ENCODE assay signal across 1 cellular context in the genomic region with DNA sequence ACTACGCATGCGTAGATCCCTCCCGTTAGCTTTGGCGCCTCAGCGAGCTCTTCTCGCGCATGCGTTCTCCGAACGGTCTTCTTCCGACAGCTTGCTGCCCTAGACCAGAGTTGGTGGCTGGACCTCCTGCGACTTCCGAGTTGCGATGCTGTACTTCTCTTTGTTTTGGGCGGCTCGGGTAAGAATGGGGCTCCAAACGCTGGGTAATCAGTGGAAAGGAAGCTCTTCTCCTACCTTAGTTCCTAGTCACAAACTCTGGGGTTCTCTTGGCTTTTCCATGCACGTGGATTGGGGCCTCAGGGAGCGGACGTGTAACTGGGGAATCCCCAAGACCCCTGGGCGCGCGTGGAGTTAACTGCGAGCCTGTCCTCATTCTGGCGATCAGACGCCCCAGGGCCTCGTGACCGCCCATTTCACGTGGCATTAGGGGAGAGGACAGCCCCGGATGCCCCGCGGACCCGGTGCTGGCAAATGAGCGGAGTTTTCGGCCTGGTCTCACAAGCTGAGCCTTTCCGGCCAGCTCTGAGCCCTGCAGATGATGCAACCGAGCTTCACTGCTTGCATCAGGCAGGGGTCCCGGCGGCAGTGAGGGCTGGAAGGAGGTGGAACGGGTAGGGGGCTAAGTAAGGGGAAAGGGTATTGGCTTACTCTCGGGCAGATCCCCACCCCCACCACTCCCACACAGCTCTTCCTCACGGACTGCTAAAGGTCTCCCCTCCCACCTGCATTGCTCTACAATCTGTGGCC.
TF ChIP-seq lines count a peak whose summit lies in the region.

A gene (plus strand): TSS at position 78 of the 747 bp plus-strand sequence. CDS start 68 bp downstream, at position 146.

TF ChIP-seq in H1, 55 proteins besides CTCF, POLR2A, EP300 and RAD21:
- TF ChIP-seq GTF2F1 (IDR thresholded peaks at IDR 0.05; ENCODE audit: borderline replicate concordance, low read depth, low read length) = no peak; the same call in 1 of the 2 replicates
- TF ChIP-seq CHD2 (IDR thresholded peaks at IDR 0.05; ENCODE audit: low read length) = no peak
- peak; percentile 51 for TF ChIP-seq TAF7 (optimal IDR thresholded peaks at IDR 0.05; ENCODE audit: borderline replicate concordance, low read depth, low read length)
- peak; percentile 6 for TF ChIP-seq KDM4A (IDR thresholded peaks at IDR 0.05; ENCODE audit: low read depth, low read length, severe bottlenecking)
- TF ChIP-seq POLR2AphosphoS5 (IDR thresholded peaks at IDR 0.05; ENCODE audit: low read depth, low read length) = peak; percentile 83
- peak; percentile 75 for TF ChIP-seq ASH2L (IDR thresholded peaks at IDR 0.05; ENCODE audit: low read length)
- TF ChIP-seq TBP (IDR thresholded peaks at IDR 0.05; ENCODE audit: low read depth, low read length) = peak; percentile 61
- peak; percentile 72 for TF ChIP-seq TAF1 (IDR thresholded peaks at IDR 0.05; ENCODE audit: low read depth, low read length)
- TF ChIP-seq JUN (IDR thresholded peaks at IDR 0.05; ENCODE audit: low read depth, low read length) = no peak
- TF ChIP-seq, protein P1, sequence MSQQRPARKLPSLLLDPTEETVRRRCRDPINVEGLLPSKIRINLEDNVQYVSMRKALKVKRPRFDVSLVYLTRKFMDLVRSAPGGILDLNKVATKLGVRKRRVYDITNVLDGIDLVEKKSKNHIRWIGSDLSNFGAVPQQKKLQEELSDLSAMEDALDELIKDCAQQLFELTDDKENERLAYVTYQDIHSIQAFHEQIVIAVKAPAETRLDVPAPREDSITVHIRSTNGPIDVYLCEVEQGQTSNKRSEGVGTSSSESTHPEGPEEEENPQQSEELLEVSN (IDR thresholded peaks at IDR 0.05) = peak; percentile 63
- TF ChIP-seq RXRA (IDR thresholded peaks at IDR 0.05; ENCODE audit: insufficient read depth, low read depth, low read length) = no peak
- TF ChIP-seq PHF8 (conservative IDR thresholded peaks at IDR 0.05; ENCODE audit: low read depth, low read length) = peak; percentile 75
- peak; percentile 77; the same call in 1 of the 2 replicates for TF ChIP-seq JUND (IDR thresholded peaks at IDR 0.05; ENCODE audit: low read length)
- TF ChIP-seq, protein P2, sequence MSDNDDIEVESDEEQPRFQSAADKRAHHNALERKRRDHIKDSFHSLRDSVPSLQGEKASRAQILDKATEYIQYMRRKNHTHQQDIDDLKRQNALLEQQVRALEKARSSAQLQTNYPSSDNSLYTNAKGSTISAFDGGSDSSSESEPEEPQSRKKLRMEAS (IDR thresholded peaks at IDR 0.05) = peak; percentile 63
- TF ChIP-seq SIN3A (conservative IDR thresholded peaks at IDR 0.05 in 1 of 2, IDR thresholded peaks at IDR 0.05 in 1 of 2; ENCODE audit: low read depth in 1 of 2, low read length in 2 of 2) = peak; percentile 18 to 19; a peak in 2 of 4 replicates
- TF ChIP-seq BCL11A (IDR thresholded peaks at IDR 0.05; ENCODE audit: low read depth in 2 of 2, low read length in 2 of 2) = no peak
- TF ChIP-seq CEBPB (IDR thresholded peaks at IDR 0.05; ENCODE audit: low read depth, low read length) = peak; percentile 98
- TF ChIP-seq, protein P3, sequence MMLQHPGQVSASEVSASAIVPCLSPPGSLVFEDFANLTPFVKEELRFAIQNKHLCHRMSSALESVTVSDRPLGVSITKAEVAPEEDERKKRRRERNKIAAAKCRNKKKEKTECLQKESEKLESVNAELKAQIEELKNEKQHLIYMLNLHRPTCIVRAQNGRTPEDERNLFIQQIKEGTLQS (IDR thresholded peaks at IDR 0.05; ENCODE audit: insufficient read depth, low read depth, low read length) = peak; percentile 75
- TF ChIP-seq SP1 (IDR thresholded peaks at IDR 0.05; ENCODE audit: low read depth, low read length) = peak; percentile 47; the same call in 1 of the 2 replicates
- TF ChIP-seq BRCA1 (IDR thresholded peaks at IDR 0.05; ENCODE audit: low read depth, low read length) = no peak
- TF ChIP-seq NRF1 (IDR thresholded peaks at IDR 0.05; ENCODE audit: low read depth, low read length) = peak; percentile 96
- no peak for TF ChIP-seq SIX5 (IDR thresholded peaks at IDR 0.05; ENCODE audit: low read depth, low read length)
- TF ChIP-seq, protein P4, sequence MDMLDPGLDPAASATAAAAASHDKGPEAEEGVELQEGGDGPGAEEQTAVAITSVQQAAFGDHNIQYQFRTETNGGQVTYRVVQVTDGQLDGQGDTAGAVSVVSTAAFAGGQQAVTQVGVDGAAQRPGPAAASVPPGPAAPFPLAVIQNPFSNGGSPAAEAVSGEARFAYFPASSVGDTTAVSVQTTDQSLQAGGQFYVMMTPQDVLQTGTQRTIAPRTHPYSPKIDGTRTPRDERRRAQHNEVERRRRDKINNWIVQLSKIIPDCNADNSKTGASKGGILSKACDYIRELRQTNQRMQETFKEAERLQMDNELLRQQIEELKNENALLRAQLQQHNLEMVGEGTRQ (IDR thresholded peaks at IDR 0.05; ENCODE audit: low read length) = no peak
- TF ChIP-seq SP4 (IDR thresholded peaks at IDR 0.05; ENCODE audit: low read length) = peak; percentile 77; the same call in 1 of the 2 replicates
- 0 out of 4 replicates have a peak, but pooled peaks of 1 of the 2 experiments have one; percentile 53 for TF ChIP-seq HDAC2 (IDR thresholded peaks at IDR 0.05; ENCODE audit: borderline replicate concordance in 1 of 2, low read depth in 2 of 2, low read length in 2 of 2)
- no peak for TF ChIP-seq CREB1 (IDR thresholded peaks at IDR 0.05)
